In genomic region chr3:43865376-43865775, GRCh38 we compare ENCODE assay signal across 25 cellular contexts.
DNase-seq lines count a peak whose midpoint lies in the region; ATAC-seq, FAIRE-seq and TF ChIP-seq lines count a peak whose summit lies in the region.
"Had no signal": no experiment of that assay in that cellular context is flagged by ENCODE, and none has a peak within 500 bp of the region (broad histone marks: within the 10 kb centered on the region; RNA-seq: fewer than 3 reads in every experiment).

No MANE protein-coding gene starts in this region.

- dilution Hi-C loops in IMR-90 (cut with HindIII; ENCODE audit: low sequenced_read_pairs, unreplicated experiment), result no loop called here

- H2BK20ac ChIP-seq in IMR-90 (ENCODE audit: low read depth, low read length) (peak overlapping the region; percentile 1; the same call in 1 of the 2 replicates), H1 (ENCODE audit: low read length) (no peak overlapping the region)

- H2AK9ac ChIP-seq in IMR-90 (replicated peaks; ENCODE audit: low read depth, low read length, poor library complexity), result no peak overlapping the region

- TF ChIP-seq RAD21 in IMR-90 (IDR thresholded peaks at IDR 0.05; ENCODE audit: low read length), result no peak
- no peak for TF ChIP-seq RAD21 in H1 (IDR thresholded peaks at IDR 0.05 in 1 of 2, conservative IDR thresholded peaks at IDR 0.05 in 1 of 2; ENCODE audit: low read depth in 2 of 2, low read length in 2 of 2)

- ATAC-seq in IMR-90 (ENCODE audit: low read depth), result no peak
- ATAC-seq: HCT116 had no signal

- CTCF ChIA-PET in IMR-90 (lab: Yijun Ruan, JAX), result interaction anchor here (0.6 to 1.0 kb wide), 2 partner anchors 10 to 1086 kb away, joined by 4 to 5 read pairs; no protein-coding TSS in a partner anchor
- CTCF ChIA-PET in H1 (lab: Charles Lee; ENCODE audit: partially characterized antibody), result interaction anchor here (0.6 to 8.7 kb wide), 7 partner anchors 9 to 370 kb away, joined by 3 to 88 read pairs (median 4); no protein-coding TSS in a partner anchor

- H3K4me3 Mint-ChIP-seq in activated naive CD8-positive, alpha-beta T cell treated with anti-CD3 and anti-CD28 coated beads for 36 hours, result no peak overlapping the region
- H3K4me3 Mint-ChIP-seq in HFFc6, result no peak overlapping the region
- H3K4me3 Mint-ChIP-seq: CD4-positive, alpha-beta T cell had no signal

- H4K20me1 ChIP-seq in IMR-90 (ENCODE audit: insufficient read depth, low read length), result no peaks in the 10 kb centered on the region
- no peaks in the 10 kb centered on the region for H4K20me1 ChIP-seq in H1 (replicated peaks in 1 of 2; ENCODE audit: control insufficient read depth in 1 of 2, insufficient read depth in 2 of 2, low read length in 2 of 2)
- H4K20me1 ChIP-seq: BLaER1 had no signal

- H2BK120ac ChIP-seq in IMR-90 (ENCODE audit: low read depth, low read length) (no peak overlapping the region), H1 (replicated peaks; ENCODE audit: low read depth, low read length) (no peak overlapping the region)

- H3K79me2 ChIP-seq in H1 (ENCODE audit: control insufficient read depth in 1 of 2, insufficient read depth in 2 of 2, low read length in 2 of 2), result no peaks in the 10 kb centered on the region

- 100% methylated on average over 1 of the region's 4 CpGs; no CpG with 5 or more reads in 1 of the 2 experiments for WGBS in IMR-90 (ENCODE audit: extremely low coverage in 2 of 2, insufficient read length in 1 of 2), 2 experiments
- WGBS in H1 (ENCODE audit: extremely low coverage in 1 of 2, insufficient coverage in 1 of 2, insufficient read length in 1 of 2, insufficient replicate concordance in 2 of 2, low coverage in 1 of 2, low lambda C conversion rate in 2 of 2, missing lambda C conversion rate in 1 of 2), 2 experiments, result 86% methylated on average over 4 of the region's 4 CpGs; no CpG with 5 or more reads in 1 of the 2 experiments
- WGBS in spleen, 5 donors, result 79 to 89% (median 86%) methylated on average over 4 of the region's 4 CpGs

- H3K4ac ChIP-seq in IMR-90 (ENCODE audit: low read depth, low read length) (peak overlapping the region; percentile 22; the same call in 1 of the 2 replicates), H1 (replicated peaks; ENCODE audit: insufficient read length, low read depth, low read length) (peak overlapping the region; percentile 13)

- H3K79me1 ChIP-seq in IMR-90 (ENCODE audit: low read depth in 1 of 2, low read length in 2 of 2) (no peaks in the 10 kb centered on the region), H1 (ENCODE audit: low read depth, low read length) (no peaks in the 10 kb centered on the region)

- H3K27me3 ChIP-seq in IMR-90 (ENCODE audit: control insufficient read depth, insufficient read depth, low read length), result peaks cover 3% of the 10 kb centered on the region; the same call in 1 of the 2 replicates
- H3K27me3 ChIP-seq in H1 (replicated peaks in 1 of 4; ENCODE audit: control insufficient read depth in 3 of 4, extremely low read depth in 1 of 4, insufficient read depth in 3 of 4, low read length in 3 of 4), result peaks cover 0 to 3% (median 0%) of the 10 kb centered on the region in 4 experiments; a peak in 1 of 7 replicates
- H3K27me3 ChIP-seq in spleen (replicated peaks in 1 of 7), result peaks cover 0 to 30% (median 0%) of the 10 kb centered on the region in 7 donors
- H3K27me3 ChIP-seq: BLaER1 had no signal

- no peaks in the 10 kb centered on the region for H3K36me3 Mint-ChIP-seq in activated naive CD8-positive, alpha-beta T cell treated with anti-CD3 and anti-CD28 coated beads for 36 hours
- no peaks in the 10 kb centered on the region for H3K36me3 Mint-ChIP-seq in HFFc6 (ENCODE audit: low read depth)

- no peak for TF ChIP-seq EP300 in H1 (IDR thresholded peaks at IDR 0.05; ENCODE audit: borderline replicate concordance in 1 of 2, low read depth in 2 of 2, low read length in 2 of 2)

- FAIRE-seq in H1 (lab: Jason Lieb, UNC) (no peak), urothelium cell line (lab: Jason Lieb, UNC) (no peak)
- FAIRE-seq: GM12891, HTR-8/SVneo had no signal

- no peak overlapping the region for H3K27ac Mint-ChIP-seq in activated naive CD8-positive, alpha-beta T cell treated with anti-CD3 and anti-CD28 coated beads for 36 hours
- no peak overlapping the region for H3K27ac Mint-ChIP-seq in HFFc6
- H3K27ac Mint-ChIP-seq: CD4-positive, alpha-beta T cell had no signal

- H3K27ac ChIP-seq in IMR-90 (ENCODE audit: insufficient read depth, low read length) (no peak overlapping the region; the same call in 1 of the 2 replicates), H1 (ENCODE audit: low read depth, low read length) (no peak overlapping the region), spleen (no peak overlapping the region)
- H3K27ac ChIP-seq: BLaER1, KMS-11, SK-N-MC had no signal

- POLR2A ChIA-PET in IMR-90 (lab: Charles Lee; ENCODE audit: unreplicated experiment) (no interaction called here), H1 (lab: Charles Lee; ENCODE audit: partially characterized antibody) (no interaction called here)

- no peak overlapping the region for H3K56ac ChIP-seq in IMR-90 (ENCODE audit: extremely low read depth, insufficient read depth, low read length)
- no peak overlapping the region for H3K56ac ChIP-seq in H1 (replicated peaks; ENCODE audit: insufficient read length, low read depth, low read length)

- H3K14ac ChIP-seq in IMR-90 (replicated peaks; ENCODE audit: low read depth, low read length) (no peak overlapping the region; the same call in 1 of the 2 replicates), H1 (ENCODE audit: insufficient read length) (no peak overlapping the region)

- H3K23ac ChIP-seq in IMR-90 (ENCODE audit: low read depth, low read length) (no peak overlapping the region; the same call in 1 of the 2 replicates), H1 (ENCODE audit: insufficient read length) (no peak overlapping the region)

- H3K4me2 ChIP-seq in IMR-90 (ENCODE audit: low read depth, low read length), result no peak overlapping the region
- no peak overlapping the region for H3K4me2 ChIP-seq in H1 (ENCODE audit: insufficient read depth in 1 of 2, low read depth in 2 of 2, low read length in 2 of 2)
- H3K4me2 ChIP-seq: BLaER1, KMS-11 had no signal

- H3K36me3 ChIP-seq in IMR-90 (ENCODE audit: control insufficient read depth, insufficient read depth, low read length) (no peaks in the 10 kb centered on the region), H1 (ENCODE audit: control insufficient read depth in 2 of 4, insufficient read depth in 4 of 4, low read length in 3 of 4) (no peaks in the 10 kb centered on the region), spleen (no peaks in the 10 kb centered on the region)
- H3K36me3 ChIP-seq: BLaER1 had no signal

- H3K27me3 Mint-ChIP-seq in activated naive CD8-positive, alpha-beta T cell treated with anti-CD3 and anti-CD28 coated beads for 36 hours, result peaks cover 8% of the 10 kb centered on the region
- H3K27me3 Mint-ChIP-seq in HFFc6 (ENCODE audit: insufficient read depth), result no peaks in the 10 kb centered on the region; the same call in 1 of the 2 replicates

- H2BK15ac ChIP-seq in IMR-90 (ENCODE audit: low read depth, low read length), result no peak overlapping the region
- H2BK15ac ChIP-seq in H1 (ENCODE audit: low read length), result no peak overlapping the region

- H2BK5ac ChIP-seq in IMR-90 (ENCODE audit: low read depth, low read length, poor library complexity, severe bottlenecking) (no peak overlapping the region), H1 (ENCODE audit: low read depth, low read length) (no peak overlapping the region)

- H3K4me1 ChIP-seq in IMR-90 (ENCODE audit: control insufficient read depth, insufficient read depth, low read length) (peaks cover 19% of the 10 kb centered on the region), H1 (replicated peaks in 1 of 4; ENCODE audit: control insufficient read depth in 3 of 4, insufficient read depth in 4 of 4, low read length in 3 of 4) (no peaks in the 10 kb centered on the region; a peak in 2 of 7 replicates), spleen (no peaks in the 10 kb centered on the region)

- H3K4me3 ChIP-seq in IMR-90 (ENCODE audit: insufficient read depth, low read depth, low read length) (no peak overlapping the region), H1 (ENCODE audit: extremely low read depth in 1 of 4, insufficient read depth in 2 of 4, low read depth in 3 of 4, low read length in 4 of 4) (no peak overlapping the region), spleen (no peak overlapping the region)
- H3K4me3 ChIP-seq: BLaER1, SK-N-MC had no signal

- in situ Hi-C loops in IMR-90 (cut with MboI; ENCODE audit: low sequenced_read_pairs), result no loop called here

- no peaks in the 10 kb centered on the region for H3K9me3 Mint-ChIP-seq in activated naive CD8-positive, alpha-beta T cell treated with anti-CD3 and anti-CD28 coated beads for 36 hours
- H3K9me3 Mint-ChIP-seq in HFFc6, result no peaks in the 10 kb centered on the region
- H3K9me3 Mint-ChIP-seq: CD4-positive, alpha-beta T cell had no signal

- no peak for TF ChIP-seq POLR2A in IMR-90 (IDR thresholded peaks at IDR 0.05; ENCODE audit: low read depth, low read length)
- TF ChIP-seq POLR2A in H1 (IDR thresholded peaks at IDR 0.05; ENCODE audit: control extremely low read depth in 1 of 2, low read depth in 2 of 2, low read length in 2 of 2), result no peak
- TF ChIP-seq POLR2A in spleen (IDR thresholded peaks at IDR 0.05), result no peak

- H2BK12ac ChIP-seq in H1 (ENCODE audit: low read depth, low read length), result no peak overlapping the region

- no TSS peak for BruUV-seq in IMR-90 (replicated peaks; lab: Mats Ljungman, UMichigan)

- H3K23me2 ChIP-seq in H1 (ENCODE audit: low read depth, low read length), result no peaks in the 10 kb centered on the region

- no peak for TF ChIP-seq CTCF in IMR-90 (conservative IDR thresholded peaks at IDR 0.05; ENCODE audit: low read depth, low read length)
- TF ChIP-seq CTCF in H1 (IDR thresholded peaks at IDR 0.05; ENCODE audit: control extremely low read depth in 1 of 3, insufficient read depth in 1 of 3, low read depth in 1 of 3, low read length in 3 of 3), result no peak
- TF ChIP-seq CTCF in spleen (IDR thresholded peaks at IDR 0.05 in 8 of 11, conservative IDR thresholded peaks at IDR 0.05 in 3 of 11), result no peak
- TF ChIP-seq CTCF in HFFc6 (IDR thresholded peaks at IDR 0.05), result no peak

- no peaks in the 10 kb centered on the region for H3K9me3 ChIP-seq in IMR-90 (ENCODE audit: control insufficient read depth, insufficient read depth, low read length)
- H3K9me3 ChIP-seq in H1 (ENCODE audit: insufficient read depth in 2 of 2, low read depth in 1 of 2, low read length in 1 of 2), result no peaks in the 10 kb centered on the region
- H3K9me3 ChIP-seq in spleen, result no peaks in the 10 kb centered on the region
- H3K9me3 ChIP-seq: BLaER1, Caco-2 had no signal

- intact Hi-C loops in IMR-90 (cut with micrococcal nuclease), result no loop called here
- intact Hi-C loops in spleen (cut with DNase I; ENCODE audit: low total_unique reads), result no loop called here

- H4K91ac ChIP-seq in IMR-90 (ENCODE audit: insufficient read depth, low read depth, low read length), result no peak overlapping the region
- no peak overlapping the region for H4K91ac ChIP-seq in H1 (replicated peaks; ENCODE audit: insufficient read length, low read length)

- no peak overlapping the region for H2AFZ ChIP-seq in IMR-90 (replicated peaks; ENCODE audit: low read length, poor library complexity)
- H2AFZ ChIP-seq in H1 (ENCODE audit: low read length), result no peak overlapping the region

- H4K5ac ChIP-seq in IMR-90 (ENCODE audit: low read depth, low read length) (no peak overlapping the region), H1 (ENCODE audit: insufficient read length, low read depth, low read length) (no peak overlapping the region)

- DNase-seq in IMR-90 (no peak), H1 (ENCODE audit: low read depth in 1 of 2, low spot score in 2 of 2) (peak in 1 of 2 experiments; percentile 37), left kidney (ENCODE audit: low read depth, low spot score) (peak; percentile 63), spleen (peak; percentile 43), HFFc6 (no peak), DMS153 treated with DMSO at 0.1 percent for 48 hours (lab: John Stamatoyannopoulos, UW; ENCODE audit: unreplicated experiment) (no peak), urothelium cell line (ENCODE audit: low spot score) (no peak)
- no peak for DNase-seq in activated naive CD8-positive, alpha-beta T cell treated with anti-CD3 and anti-CD28 coated beads for 36 hours
- DNase-seq: ACHN; Caco-2; CD4-positive, alpha-beta T cell; DMS 273 treated with DMSO at 0.1 percent for 48 hours; NCI-H1694; NCI-H2081; NCI-H2171; NCI-H446; NCI-H526; OCI-M1; SHP77 treated with DMSO at 0.1 percent for 48 hours had no signal

- H2AK5ac ChIP-seq in IMR-90 (ENCODE audit: low read depth, low read length) (peak overlapping the region; percentile 10; the same call in 1 of the 2 replicates), H1 (ENCODE audit: low read depth, low read length) (no peak overlapping the region)

- no peak overlapping the region for H4K8ac ChIP-seq in IMR-90 (ENCODE audit: low read depth in 2 of 2, low read length in 2 of 2)
- H4K8ac ChIP-seq in H1 (ENCODE audit: extremely low read depth, insufficient read depth, low read length), result no peak overlapping the region

- H3K9ac ChIP-seq in IMR-90 (ENCODE audit: low read depth, low read length) (no peak overlapping the region), H1 (replicated peaks in 1 of 4; ENCODE audit: extremely low read depth in 1 of 4, low read depth in 3 of 4, low read length in 3 of 4) (no peak overlapping the region)
- H3K9ac ChIP-seq: BLaER1, KMS-11 had no signal

- H3K18ac ChIP-seq in IMR-90 (ENCODE audit: low read depth, low read length), result no peak overlapping the region
- H3K18ac ChIP-seq in H1 (ENCODE audit: extremely low read depth, low read length), result no peak overlapping the region

- peaks cover 24% of the 10 kb centered on the region for H3K9me1 ChIP-seq in IMR-90 (ENCODE audit: insufficient read depth, low read length)

- H3K4me1 Mint-ChIP-seq in activated naive CD8-positive, alpha-beta T cell treated with anti-CD3 and anti-CD28 coated beads for 36 hours, result no peaks in the 10 kb centered on the region
- H3K4me1 Mint-ChIP-seq in HFFc6 (ENCODE audit: low read depth), result peaks cover 61% of the 10 kb centered on the region

Comparison
In these comparisons a context has a peak if more than half of its experiments do, and no peak if none do; other contexts are left out.
1. DNase-seq: peak in left kidney (single experiment) and spleen (single experiment); none in IMR-90 (single experiment), activated naive CD8-positive, alpha-beta T cell treated with anti-CD3 and anti-CD28 coated beads for 36 hours (single experiment), HFFc6 (single experiment), DMS153 treated with DMSO at 0.1 percent for 48 hours (single experiment) and urothelium cell line (single experiment).